In genomic region chrX:13659057-13659456, GRCh38 we compare ENCODE assay signal across 9 cellular contexts. TPM values are rescaled to one million over a fixed set of nuclear protein-coding genes. Genes with fewer than 3 reads are reported as not detected.
DNase-seq lines count a peak whose midpoint lies in the region; TF ChIP-seq lines count a peak whose summit lies in the region.
"Had no signal": no experiment of that assay in that cellular context is flagged by ENCODE, and none has a peak within 500 bp of the region (broad histone marks: within the 10 kb centered on the region; RNA-seq: fewer than 3 reads in every experiment).

No MANE protein-coding gene starts in this region.

- CTCF ChIA-PET in OCI-LY7 (lab: Charles Lee; ENCODE audit: unreplicated experiment), result no interaction called here
- CTCF ChIA-PET in activated naive CD4-positive, alpha-beta T cell treated with anti-CD3 and anti-CD28 coated beads, Interleukin-2, amount 10 ng/mL, durations not matched to agents 7 days and 5 days (lab: Charles Lee), result interaction anchor here (1.4 kb wide), 2 partner anchors 29 to 96 kb away, joined by 3 to 7 read pairs; no protein-coding TSS in a partner anchor

- H3K27ac ChIP-seq in OCI-LY7 (ENCODE audit: low read depth, low read length, poor library complexity, severe bottlenecking) (peak overlapping the region; percentile 40), parathyroid adenoma (no peak overlapping the region), WERI-Rb-1 (no peak overlapping the region)

- POLR2A ChIA-PET in OCI-LY7 (lab: Charles Lee), result interaction anchor here (1.2 kb wide), 1 partner anchor 29 kb away, joined by 4 read pairs; the partner anchor contains the start of gene RAB9A

- H3K9me3 ChIP-seq in OCI-LY7 (ENCODE audit: low read length), result no peaks in the 10 kb centered on the region
- no peaks in the 10 kb centered on the region for H3K9me3 ChIP-seq in parathyroid adenoma (ENCODE audit: control insufficient read depth, low read length)
- no peaks in the 10 kb centered on the region for H3K9me3 ChIP-seq in WERI-Rb-1 (ENCODE audit: severe bottlenecking)

- intact Hi-C loops in OCI-LY7 (cut with micrococcal nuclease; ENCODE audit: unreplicated experiment), result loop anchor here (1.0 to 5.0 kb wide), 3 partner anchors 32 to 373 kb away; no protein-coding TSS in a partner anchor

- peaks cover 17% of the 10 kb centered on the region for H3K36me3 ChIP-seq in OCI-LY7 (ENCODE audit: insufficient read depth, low read length)
- H3K36me3 ChIP-seq in parathyroid adenoma (ENCODE audit: control insufficient read depth, insufficient read depth, low read length), result no peaks in the 10 kb centered on the region
- H3K36me3 ChIP-seq in WERI-Rb-1, result peaks cover 2% of the 10 kb centered on the region; the same call in 1 of the 2 replicates

- H2AFZ ChIP-seq in OCI-LY7 (ENCODE audit: low read length), result peak overlapping the region; percentile 98
- peak overlapping the region; percentile 51 for H2AFZ ChIP-seq in parathyroid adenoma

- DNase-seq in GM03348 (ENCODE audit: low spot score), result peak; percentile 10
- peak; percentile 7 for DNase-seq in OCI-LY7 (ENCODE audit: low spot score)
- DNase-seq in epithelial cell of esophagus (ENCODE audit: low read depth), result peak; percentile 88
- DNase-seq in WERI-Rb-1, result no peak
- no peak for DNase-seq in cerebellar cortex (ENCODE audit: low spot score)
- no peak for DNase-seq in activated naive CD4-positive, alpha-beta T cell treated with anti-CD3 and anti-CD28 coated beads, Interleukin-2, amount 10 ng/mL, durations not matched to agents 7 days and 5 days
- no peak for DNase-seq in NCI-H1417 treated with DMSO at 0.1 percent for 48 hours (lab: John Stamatoyannopoulos, UW)
- DNase-seq: NK-92 treated with Interleukin-12 subunit alpha and Interleukin-12 subunit beta, amount 100 ng/mL, for 24 hours had no signal

- H3K4me2 ChIP-seq in OCI-LY7 (ENCODE audit: low read length) (peak overlapping the region; percentile 77), parathyroid adenoma (ENCODE audit: low read length) (peak overlapping the region; percentile 31)

- no TSS peak for BruUV-seq in OCI-LY7 (replicated peaks; lab: Mats Ljungman, UMichigan)

- TF ChIP-seq CTCF in OCI-LY7 (conservative IDR thresholded peaks at IDR 0.05; ENCODE audit: low read length) (no peak), epithelial cell of esophagus (IDR thresholded peaks at IDR 0.05; ENCODE audit: insufficient read depth, low read depth, low read length, missing control alignments) (no peak), parathyroid adenoma (IDR thresholded peaks at IDR 0.05) (no peak), WERI-Rb-1 (IDR thresholded peaks at IDR 0.05; ENCODE audit: low read depth, low read length) (no peak)

- H3K4me1 Mint-ChIP-seq in activated naive CD4-positive, alpha-beta T cell treated with anti-CD3 and anti-CD28 coated beads, Interleukin-2, amount 10 ng/mL, durations not matched to agents 7 days and 5 days, result peaks cover 23% of the 10 kb centered on the region

- H3K27me3 Mint-ChIP-seq in activated naive CD4-positive, alpha-beta T cell treated with anti-CD3 and anti-CD28 coated beads, Interleukin-2, amount 10 ng/mL, durations not matched to agents 7 days and 5 days, result no peaks in the 10 kb centered on the region

- no peaks in the 10 kb centered on the region for H3K9me2 ChIP-seq in OCI-LY7 (ENCODE audit: insufficient read depth, low read length)

- H3K4me3 ChIP-seq in OCI-LY7 (ENCODE audit: low read depth, low read length, poor library complexity, severe bottlenecking) (peak overlapping the region; percentile 44), epithelial cell of esophagus (ENCODE audit: low read length) (no peak overlapping the region), parathyroid adenoma (ENCODE audit: low read depth, low read length) (no peak overlapping the region), WERI-Rb-1 (ENCODE audit: low read depth, low read length) (no peak overlapping the region)

- peaks cover 8% of the 10 kb centered on the region; the same call in 1 of the 2 replicates for H3K79me2 ChIP-seq in OCI-LY7 (ENCODE audit: insufficient read depth, low read depth, low read length)
- H3K79me2 ChIP-seq in parathyroid adenoma, result no peaks in the 10 kb centered on the region

- no peak overlapping the region for H3K27ac Mint-ChIP-seq in activated naive CD4-positive, alpha-beta T cell treated with anti-CD3 and anti-CD28 coated beads, Interleukin-2, amount 10 ng/mL, durations not matched to agents 7 days and 5 days

- no peaks in the 10 kb centered on the region for H3K9me3 Mint-ChIP-seq in activated naive CD4-positive, alpha-beta T cell treated with anti-CD3 and anti-CD28 coated beads, Interleukin-2, amount 10 ng/mL, durations not matched to agents 7 days and 5 days

- H3K9ac ChIP-seq in parathyroid adenoma, result no peak overlapping the region

- H3K4me3 Mint-ChIP-seq in activated naive CD4-positive, alpha-beta T cell treated with anti-CD3 and anti-CD28 coated beads, Interleukin-2, amount 10 ng/mL, durations not matched to agents 7 days and 5 days, result no peak overlapping the region

- H3K27me3 ChIP-seq in parathyroid adenoma (ENCODE audit: control insufficient read depth, insufficient read depth, low read length), result no peaks in the 10 kb centered on the region
- H3K27me3 ChIP-seq in WERI-Rb-1 (ENCODE audit: insufficient read depth, low read depth, severe bottlenecking), result no peaks in the 10 kb centered on the region

- peaks cover 20% of the 10 kb centered on the region for H3K36me3 Mint-ChIP-seq in activated naive CD4-positive, alpha-beta T cell treated with anti-CD3 and anti-CD28 coated beads, Interleukin-2, amount 10 ng/mL, durations not matched to agents 7 days and 5 days

- peaks cover 16% of the 10 kb centered on the region for H3K4me1 ChIP-seq in OCI-LY7 (ENCODE audit: insufficient read depth, low read length, poor library complexity, severe bottlenecking)
- no peaks in the 10 kb centered on the region for H3K4me1 ChIP-seq in parathyroid adenoma

- H4K20me1 ChIP-seq in OCI-LY7 (ENCODE audit: insufficient read depth, low read length), result no peaks in the 10 kb centered on the region

RNA-seq across cellular contexts. Expression of gene TCEANC, which starts 6.1 kb away (rescaled TPM):
- 4.5 and 6.0 TPM in 2 replicates for total RNA-seq in OCI-LY7 (2014; rRNA removed; shearing (Covaris generic))
- 4.0 and 4.8 TPM in 2 replicates for total RNA-seq in OCI-LY7 (2022)

RNA-seq across cellular contexts. Expression of gene RAB9A, which starts 29.9 kb away (rescaled TPM):
- 11.2 and 14.1 TPM in 2 replicates for total RNA-seq in OCI-LY7 (2014; rRNA removed; shearing (Covaris generic))
- total RNA-seq in OCI-LY7 (2022), result 9.4 and 11.7 TPM in 2 replicates

Comparison
In these comparisons a context has a peak if more than half of its experiments do, and no peak if none do; other contexts are left out.
1. DNase-seq: peak in GM03348 (single experiment), OCI-LY7 (single experiment) and epithelial cell of esophagus (single experiment); none in WERI-Rb-1 (single experiment), cerebellar cortex (single experiment), activated naive CD4-positive, alpha-beta T cell treated with anti-CD3 and anti-CD28 coated beads, Interleukin-2, amount 10 ng/mL, durations not matched to agents 7 days and 5 days (single experiment) and NCI-H1417 treated with DMSO at 0.1 percent for 48 hours (single experiment).